1 cellular context compared by ENCODE assay signal in genomic region chr11:2402106-2402505, GRCh38.
TF ChIP-seq lines count a peak whose summit lies in the region.

No MANE protein-coding gene starts in this region.

TF ChIP-seq in GM23338, 12 proteins besides CTCF, POLR2A, EP300 and RAD21 (continued from another document):
- TF ChIP-seq ZNF462 (CRISPR knock-in tag; IDR thresholded peaks at IDR 0.05), result no peak
- TF ChIP-seq ETS1 (IDR thresholded peaks at IDR 0.05), result no peak
- no peak for TF ChIP-seq POLR2AphosphoS5 (IDR thresholded peaks at IDR 0.05; ENCODE audit: low read depth)
- no peak for TF ChIP-seq EZH2 (IDR thresholded peaks at IDR 0.05; ENCODE audit: low read depth, unreplicated experiment)
- no peak for TF ChIP-seq EZH2phosphoT487 (IDR thresholded peaks at IDR 0.05; ENCODE audit: unreplicated experiment)
- no peak for TF ChIP-seq STAT1 (IDR thresholded peaks at IDR 0.05; ENCODE audit: unreplicated experiment)
